ENCODE assay signal across 1 cellular context in the genomic region with DNA sequence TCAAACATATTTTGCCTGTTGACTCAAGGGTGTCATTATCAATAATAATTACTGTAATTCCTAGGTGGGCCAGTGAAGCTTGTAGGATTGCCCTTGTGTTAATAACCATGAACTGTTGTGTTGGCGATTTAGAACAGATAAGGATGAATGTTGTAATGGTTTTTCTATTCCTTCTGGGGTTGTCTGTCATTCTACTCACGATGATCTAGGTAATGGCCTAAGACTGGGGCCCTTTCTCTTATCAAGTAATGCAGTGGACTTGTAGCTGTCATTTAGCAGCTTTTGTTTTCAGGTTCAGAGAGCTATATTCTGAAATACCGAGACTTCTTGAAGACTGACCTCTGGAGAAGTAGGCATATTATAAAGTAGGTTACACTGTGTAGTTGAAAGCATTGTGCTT.
TF ChIP-seq lines count a peak whose summit lies in the region.

No MANE protein-coding gene starts in this region.

TF ChIP-seq in K562, 482 proteins besides CTCF, POLR2A, EP300 and RAD21 (continued from another document):
- TF ChIP-seq, protein P1, sequence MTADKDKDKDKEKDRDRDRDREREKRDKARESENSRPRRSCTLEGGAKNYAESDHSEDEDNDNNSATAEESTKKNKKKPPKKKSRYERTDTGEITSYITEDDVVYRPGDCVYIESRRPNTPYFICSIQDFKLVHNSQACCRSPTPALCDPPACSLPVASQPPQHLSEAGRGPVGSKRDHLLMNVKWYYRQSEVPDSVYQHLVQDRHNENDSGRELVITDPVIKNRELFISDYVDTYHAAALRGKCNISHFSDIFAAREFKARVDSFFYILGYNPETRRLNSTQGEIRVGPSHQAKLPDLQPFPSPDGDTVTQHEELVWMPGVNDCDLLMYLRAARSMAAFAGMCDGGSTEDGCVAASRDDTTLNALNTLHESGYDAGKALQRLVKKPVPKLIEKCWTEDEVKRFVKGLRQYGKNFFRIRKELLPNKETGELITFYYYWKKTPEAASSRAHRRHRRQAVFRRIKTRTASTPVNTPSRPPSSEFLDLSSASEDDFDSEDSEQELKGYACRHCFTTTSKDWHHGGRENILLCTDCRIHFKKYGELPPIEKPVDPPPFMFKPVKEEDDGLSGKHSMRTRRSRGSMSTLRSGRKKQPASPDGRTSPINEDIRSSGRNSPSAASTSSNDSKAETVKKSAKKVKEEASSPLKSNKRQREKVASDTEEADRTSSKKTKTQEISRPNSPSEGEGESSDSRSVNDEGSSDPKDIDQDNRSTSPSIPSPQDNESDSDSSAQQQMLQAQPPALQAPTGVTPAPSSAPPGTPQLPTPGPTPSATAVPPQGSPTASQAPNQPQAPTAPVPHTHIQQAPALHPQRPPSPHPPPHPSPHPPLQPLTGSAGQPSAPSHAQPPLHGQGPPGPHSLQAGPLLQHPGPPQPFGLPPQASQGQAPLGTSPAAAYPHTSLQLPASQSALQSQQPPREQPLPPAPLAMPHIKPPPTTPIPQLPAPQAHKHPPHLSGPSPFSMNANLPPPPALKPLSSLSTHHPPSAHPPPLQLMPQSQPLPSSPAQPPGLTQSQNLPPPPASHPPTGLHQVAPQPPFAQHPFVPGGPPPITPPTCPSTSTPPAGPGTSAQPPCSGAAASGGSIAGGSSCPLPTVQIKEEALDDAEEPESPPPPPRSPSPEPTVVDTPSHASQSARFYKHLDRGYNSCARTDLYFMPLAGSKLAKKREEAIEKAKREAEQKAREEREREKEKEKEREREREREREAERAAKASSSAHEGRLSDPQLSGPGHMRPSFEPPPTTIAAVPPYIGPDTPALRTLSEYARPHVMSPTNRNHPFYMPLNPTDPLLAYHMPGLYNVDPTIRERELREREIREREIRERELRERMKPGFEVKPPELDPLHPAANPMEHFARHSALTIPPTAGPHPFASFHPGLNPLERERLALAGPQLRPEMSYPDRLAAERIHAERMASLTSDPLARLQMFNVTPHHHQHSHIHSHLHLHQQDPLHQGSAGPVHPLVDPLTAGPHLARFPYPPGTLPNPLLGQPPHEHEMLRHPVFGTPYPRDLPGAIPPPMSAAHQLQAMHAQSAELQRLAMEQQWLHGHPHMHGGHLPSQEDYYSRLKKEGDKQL (CRISPR knock-in tag; IDR thresholded peaks at IDR 0.05; ENCODE audit: borderline replicate concordance) = no peak
- TF ChIP-seq ZC3H4 (CRISPR knock-in tag; IDR thresholded peaks at IDR 0.05; ENCODE audit: borderline replicate concordance) (no peak), NCOA6 (IDR thresholded peaks at IDR 0.05) (no peak), SMAD3 (CRISPR knock-in tag; conservative IDR thresholded peaks at IDR 0.05) (no peak), ZBTB8A (IDR thresholded peaks at IDR 0.05; ENCODE audit: partially characterized antibody) (no peak), YY1 (IDR thresholded peaks at IDR 0.05; ENCODE audit: borderline replicate concordance in 1 of 3, control insufficient read depth in 1 of 3, extremely low read depth in 1 of 3, insufficient read depth in 3 of 3, insufficient read length in 1 of 3, insufficient replicate concordance in 2 of 3, low read depth in 1 of 3, low read length in 2 of 3) (no peak), CBX2 (IDR thresholded peaks at IDR 0.05; ENCODE audit: insufficient read depth, low read length, poor library complexity, severe bottlenecking) (no peak), ZNF165 (CRISPR knock-in tag; IDR thresholded peaks at IDR 0.05; ENCODE audit: borderline replicate concordance) (no peak)
- TF ChIP-seq, protein P2, sequence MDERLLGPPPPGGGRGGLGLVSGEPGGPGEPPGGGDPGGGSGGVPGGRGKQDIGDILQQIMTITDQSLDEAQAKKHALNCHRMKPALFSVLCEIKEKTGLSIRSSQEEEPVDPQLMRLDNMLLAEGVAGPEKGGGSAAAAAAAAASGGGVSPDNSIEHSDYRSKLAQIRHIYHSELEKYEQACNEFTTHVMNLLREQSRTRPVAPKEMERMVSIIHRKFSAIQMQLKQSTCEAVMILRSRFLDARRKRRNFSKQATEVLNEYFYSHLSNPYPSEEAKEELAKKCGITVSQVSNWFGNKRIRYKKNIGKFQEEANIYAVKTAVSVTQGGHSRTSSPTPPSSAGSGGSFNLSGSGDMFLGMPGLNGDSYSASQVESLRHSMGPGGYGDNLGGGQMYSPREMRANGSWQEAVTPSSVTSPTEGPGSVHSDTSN (CRISPR knock-in tag; IDR thresholded peaks at IDR 0.05; ENCODE audit: low read depth) = no peak
- TF ChIP-seq, protein P2 (tag; conservative IDR thresholded peaks at IDR 0.05; ENCODE audit: low read depth) = peak; percentile 60
- TF ChIP-seq, protein P3, sequence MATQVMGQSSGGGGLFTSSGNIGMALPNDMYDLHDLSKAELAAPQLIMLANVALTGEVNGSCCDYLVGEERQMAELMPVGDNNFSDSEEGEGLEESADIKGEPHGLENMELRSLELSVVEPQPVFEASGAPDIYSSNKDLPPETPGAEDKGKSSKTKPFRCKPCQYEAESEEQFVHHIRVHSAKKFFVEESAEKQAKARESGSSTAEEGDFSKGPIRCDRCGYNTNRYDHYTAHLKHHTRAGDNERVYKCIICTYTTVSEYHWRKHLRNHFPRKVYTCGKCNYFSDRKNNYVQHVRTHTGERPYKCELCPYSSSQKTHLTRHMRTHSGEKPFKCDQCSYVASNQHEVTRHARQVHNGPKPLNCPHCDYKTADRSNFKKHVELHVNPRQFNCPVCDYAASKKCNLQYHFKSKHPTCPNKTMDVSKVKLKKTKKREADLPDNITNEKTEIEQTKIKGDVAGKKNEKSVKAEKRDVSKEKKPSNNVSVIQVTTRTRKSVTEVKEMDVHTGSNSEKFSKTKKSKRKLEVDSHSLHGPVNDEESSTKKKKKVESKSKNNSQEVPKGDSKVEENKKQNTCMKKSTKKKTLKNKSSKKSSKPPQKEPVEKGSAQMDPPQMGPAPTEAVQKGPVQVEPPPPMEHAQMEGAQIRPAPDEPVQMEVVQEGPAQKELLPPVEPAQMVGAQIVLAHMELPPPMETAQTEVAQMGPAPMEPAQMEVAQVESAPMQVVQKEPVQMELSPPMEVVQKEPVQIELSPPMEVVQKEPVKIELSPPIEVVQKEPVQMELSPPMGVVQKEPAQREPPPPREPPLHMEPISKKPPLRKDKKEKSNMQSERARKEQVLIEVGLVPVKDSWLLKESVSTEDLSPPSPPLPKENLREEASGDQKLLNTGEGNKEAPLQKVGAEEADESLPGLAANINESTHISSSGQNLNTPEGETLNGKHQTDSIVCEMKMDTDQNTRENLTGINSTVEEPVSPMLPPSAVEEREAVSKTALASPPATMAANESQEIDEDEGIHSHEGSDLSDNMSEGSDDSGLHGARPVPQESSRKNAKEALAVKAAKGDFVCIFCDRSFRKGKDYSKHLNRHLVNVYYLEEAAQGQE (CRISPR knock-in tag; IDR thresholded peaks at IDR 0.05; ENCODE audit: low read depth) = no peak
- TF ChIP-seq, protein P4, sequence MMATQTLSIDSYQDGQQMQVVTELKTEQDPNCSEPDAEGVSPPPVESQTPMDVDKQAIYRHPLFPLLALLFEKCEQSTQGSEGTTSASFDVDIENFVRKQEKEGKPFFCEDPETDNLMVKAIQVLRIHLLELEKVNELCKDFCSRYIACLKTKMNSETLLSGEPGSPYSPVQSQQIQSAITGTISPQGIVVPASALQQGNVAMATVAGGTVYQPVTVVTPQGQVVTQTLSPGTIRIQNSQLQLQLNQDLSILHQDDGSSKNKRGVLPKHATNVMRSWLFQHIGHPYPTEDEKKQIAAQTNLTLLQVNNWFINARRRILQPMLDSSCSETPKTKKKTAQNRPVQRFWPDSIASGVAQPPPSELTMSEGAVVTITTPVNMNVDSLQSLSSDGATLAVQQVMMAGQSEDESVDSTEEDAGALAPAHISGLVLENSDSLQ (IDR thresholded peaks at IDR 0.05) = peak; percentile 83
- TF ChIP-seq, protein P5, sequence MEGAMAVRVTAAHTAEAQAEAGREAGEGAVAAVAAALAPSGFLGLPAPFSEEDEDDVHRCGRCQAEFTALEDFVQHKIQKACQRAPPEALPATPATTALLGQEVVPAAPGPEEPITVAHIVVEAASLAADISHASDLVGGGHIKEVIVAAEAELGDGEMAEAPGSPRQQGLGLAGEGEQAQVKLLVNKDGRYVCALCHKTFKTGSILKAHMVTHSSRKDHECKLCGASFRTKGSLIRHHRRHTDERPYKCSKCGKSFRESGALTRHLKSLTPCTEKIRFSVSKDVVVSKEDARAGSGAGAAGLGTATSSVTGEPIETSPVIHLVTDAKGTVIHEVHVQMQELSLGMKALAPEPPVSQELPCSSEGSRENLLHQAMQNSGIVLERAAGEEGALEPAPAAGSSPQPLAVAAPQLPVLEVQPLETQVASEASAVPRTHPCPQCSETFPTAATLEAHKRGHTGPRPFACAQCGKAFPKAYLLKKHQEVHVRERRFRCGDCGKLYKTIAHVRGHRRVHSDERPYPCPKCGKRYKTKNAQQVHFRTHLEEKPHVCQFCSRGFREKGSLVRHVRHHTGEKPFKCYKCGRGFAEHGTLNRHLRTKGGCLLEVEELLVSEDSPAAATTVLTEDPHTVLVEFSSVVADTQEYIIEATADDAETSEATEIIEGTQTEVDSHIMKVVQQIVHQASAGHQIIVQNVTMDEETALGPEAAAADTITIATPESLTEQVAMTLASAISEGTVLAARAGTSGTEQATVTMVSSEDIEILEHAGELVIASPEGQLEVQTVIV (CRISPR knock-in tag; IDR thresholded peaks at IDR 0.05; ENCODE audit: borderline replicate concordance) = no peak
- TF ChIP-seq, protein P6, sequence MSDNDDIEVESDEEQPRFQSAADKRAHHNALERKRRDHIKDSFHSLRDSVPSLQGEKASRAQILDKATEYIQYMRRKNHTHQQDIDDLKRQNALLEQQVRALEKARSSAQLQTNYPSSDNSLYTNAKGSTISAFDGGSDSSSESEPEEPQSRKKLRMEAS (CRISPR knock-in tag; IDR thresholded peaks at IDR 0.05) = no peak
TF ChIP-seq in K562: peak in this region for 7.
